In genomic region chr19:2988568-2988967, GRCh38 we compare ENCODE assay signal across 26 cellular contexts.
"Had no signal": no experiment of that assay in that cellular context is flagged by ENCODE, and none has a peak within 500 bp of the region (broad histone marks: within the 10 kb centered on the region; RNA-seq: fewer than 3 reads in every experiment).

No MANE protein-coding gene starts in this region.

- H3K27me3 ChIP-seq: MG63, SJSA1 had no signal

- H3K4me3 ChIP-seq: MG63, SJSA1, SK-N-MC had no signal

- H3K36me3 ChIP-seq: MG63, SJSA1 had no signal

- DNase-seq: Karpas-422, KG1, MG63, NCI-H1092, NCI-H1105 treated with DMSO at 0.1 percent for 48 hours, NCI-H1417 treated with DMSO at 0.1 percent for 48 hours, NCI-H146, NCI-H1694 treated with DMSO at 0.1 percent for 48 hours, NCI-H1930, NCI-H2081, NCI-H2107, NCI-H2171, NCI-H226, NCI-H446, NCI-H510A, NCI-H524 treated with DMSO at 0.1 percent for 48 hours, NCI-H774, Right ventricle myocardium superior, RPMI8226, SIG-M5, T-helper 1 cell had no signal

- H3K9me3 ChIP-seq: MG63, SJSA1 had no signal

- FAIRE-seq: HTR-8/SVneo, RCC 7860 had no signal

- H3K27ac ChIP-seq: HL-60, SJSA1, SK-N-MC had no signal
